Comparison of ENCODE assay signal across 30 cellular contexts in genomic region chr5:71874521-71874920, GRCh38.
"Had no signal": no experiment of that assay in that cellular context is flagged by ENCODE, and none has a peak within 500 bp of the region (broad histone marks: within the 10 kb centered on the region; RNA-seq: fewer than 3 reads in every experiment).

No MANE protein-coding gene starts in this region.

- DNase-seq: cerebellar nuclear complex; dorsolateral prefrontal cortex; effector CD4-positive, alpha-beta T cell; endodermal cell; foreskin fibroblast; gastrocnemius medialis; head of caudate nucleus; mesenchymal stem cell; midbrain; naive thymus-derived CD4-positive, alpha-beta T cell; nephron progenitor cell; occipital lobe; pancreas; stimulated activated CD4-positive, alpha-beta T cell treated with anti-CD3 and anti-CD28 coated beads, Interleukin-12 subunit alpha, Interleukin-12 subunit beta, amount 100 ng/mL, for 4 hours; stimulated activated CD4-positive, alpha-beta T cell treated with anti-CD3 and anti-CD28 coated beads, Interleukin-1b, Interleukin-23, amount 100 ng/mL, for 48 hours; stimulated activated CD4-positive, alpha-beta T cell treated with anti-CD3 and anti-CD28 coated beads, Interleukin-4, amount 100 ng/mL, for 24 hours; stimulated activated naive CD8-positive, alpha-beta T cell treated with anti-CD3 and anti-CD28 coated beads, Interleukin-15, Interleukin-2, amounts not matched to agents 100 U/mL and 50 U/mL, for 24 hours; substantia nigra; testis; upper lobe of right lung; uterus had no signal

- H3K36me3 Mint-ChIP-seq: naive thymus-derived CD4-positive, alpha-beta T cell; stimulated activated memory B cell treated with anti-CD40 and anti-IgM and Interleukin-4, amounts not matched to agents 10 μg/mL and 1 μg/mL and 100 μg/mL, for 72 hours had no signal

- ATAC-seq: esophagus mucosa; gastrocnemius medialis; naive thymus-derived CD4-positive, alpha-beta T cell; sciatic nerve; stimulated activated naive CD8-positive, alpha-beta T cell treated with anti-CD3 and anti-CD28 coated beads, Interleukin-15, Interleukin-2, amounts not matched to agents 100 U/mL and 50 U/mL, for 24 hours; upper lobe of right lung had no signal

- H3K4me3 ChIP-seq: dorsolateral prefrontal cortex, gastrocnemius medialis, pancreas, right atrium auricular region, smooth muscle cell, testis, tibial nerve, upper lobe of right lung, uterus had no signal

- FAIRE-seq: colon, pancreas had no signal

- H3K36me3 ChIP-seq: gastrocnemius medialis, pancreas, right atrium auricular region, tibial nerve, upper lobe of right lung, uterus had no signal

- H3K4me2 ChIP-seq: smooth muscle cell had no signal

- H3K27ac ChIP-seq: epithelial cell of prostate, gastrocnemius medialis, right atrium auricular region, testis, tibial nerve, upper lobe of right lung, uterus had no signal

- H3K27me3 Mint-ChIP-seq: progenitor cell of endocrine pancreas had no signal

- H3K4me1 ChIP-seq: gastrocnemius medialis, pancreas, right atrium auricular region, testis, tibial nerve, upper lobe of right lung, uterus had no signal

- H3K4me3 Mint-ChIP-seq: endodermal cell; naive thymus-derived CD4-positive, alpha-beta T cell; nephron progenitor cell; stimulated activated memory B cell treated with anti-CD40 and anti-IgM and Interleukin-4, amounts not matched to agents 10 μg/mL and 1 μg/mL and 100 μg/mL, for 72 hours had no signal

- H3K4me1 Mint-ChIP-seq: endodermal cell; naive thymus-derived CD4-positive, alpha-beta T cell; nephron progenitor cell; stimulated activated memory B cell treated with anti-CD40 and anti-IgM and Interleukin-4, amounts not matched to agents 10 μg/mL and 1 μg/mL and 100 μg/mL, for 72 hours had no signal

- H3K27me3 ChIP-seq: dorsolateral prefrontal cortex, gastrocnemius medialis, pancreas, right atrium auricular region, testis, tibial nerve, upper lobe of right lung, uterus had no signal

- H3K27ac Mint-ChIP-seq: endodermal cell; naive thymus-derived CD4-positive, alpha-beta T cell; nephron progenitor cell; progenitor cell of endocrine pancreas; stimulated activated memory B cell treated with anti-CD40 and anti-IgM and Interleukin-4, amounts not matched to agents 10 μg/mL and 1 μg/mL and 100 μg/mL, for 72 hours had no signal

- H3K9me3 ChIP-seq: gastrocnemius medialis, testis, upper lobe of right lung, uterus had no signal
